ENCODE assay signal across 8 cellular contexts in the genomic region with DNA sequence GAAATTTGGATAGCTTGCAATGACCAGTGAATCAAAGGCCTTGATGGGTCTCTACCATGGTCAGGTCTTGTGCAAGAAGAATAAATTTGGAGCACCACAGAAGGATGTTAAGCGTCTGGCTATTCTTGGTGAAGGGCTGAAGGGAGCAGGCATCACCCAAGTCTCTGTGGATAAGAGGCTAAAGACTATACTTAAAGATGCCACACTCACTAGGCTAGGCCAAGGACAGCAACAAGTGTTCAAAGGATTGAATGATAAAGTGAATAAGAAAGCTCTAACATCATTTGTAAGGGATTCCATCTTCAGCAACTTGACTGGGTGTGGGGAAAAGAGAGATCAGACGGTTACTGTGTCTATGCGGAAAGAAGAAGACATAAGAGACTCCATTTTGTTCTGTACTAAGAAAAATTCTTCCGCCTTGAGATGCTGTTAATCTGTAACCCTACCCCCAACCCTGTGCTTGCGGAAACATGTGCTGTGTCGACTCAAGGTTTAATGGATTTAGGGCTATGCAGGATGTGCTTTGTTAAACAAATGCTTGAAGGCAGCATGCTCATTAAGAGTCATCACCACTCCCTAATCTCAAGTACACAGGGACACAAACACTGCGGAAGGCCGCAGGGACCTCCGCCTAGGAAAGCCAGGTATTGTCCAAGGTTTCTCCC. TPM values are rescaled to one million over a fixed set of nuclear protein-coding genes. Genes with fewer than 3 reads are reported as not detected.
"Had no signal": no experiment of that assay in that cellular context is flagged by ENCODE, and none has a peak within 500 bp of the region (broad histone marks: within the 10 kb centered on the region; RNA-seq: fewer than 3 reads in every experiment).

No MANE protein-coding gene starts in this region.

RNA-seq across cellular contexts. Expression of a gene that starts 22.8 kb away (rescaled TPM):
- total RNA-seq: activated CD4-positive, alpha-beta memory T cell treated with anti-CD3 and anti-CD28 coated beads, Interleukin-2, amount 10 ng/mL, durations not matched to agents 7 days and 5 days; activated CD4-positive, alpha-beta T cell treated with anti-CD3 and anti-CD28 coated beads for 36 hours; activated CD8-positive, alpha-beta memory T cell treated with anti-CD3 and anti-CD28 coated beads for 36 hours; activated naive CD4-positive, alpha-beta T cell treated with anti-CD3 and anti-CD28 coated beads for 36 hours; activated T-helper 17 cell treated with anti-CD3 and anti-CD28 coated beads, Interleukin-2, amount 50 U/mL, for 72 hours; astrocyte; K562 had no signal
- polyA plus RNA-seq: K562 had no signal

RNA-seq across cellular contexts. Expression of a gene that starts 27.2 kb away (rescaled TPM):
- total RNA-seq: activated CD4-positive, alpha-beta memory T cell treated with anti-CD3 and anti-CD28 coated beads, Interleukin-2, amount 10 ng/mL, durations not matched to agents 7 days and 5 days; activated CD4-positive, alpha-beta T cell treated with anti-CD3 and anti-CD28 coated beads for 36 hours; activated CD8-positive, alpha-beta memory T cell treated with anti-CD3 and anti-CD28 coated beads for 36 hours; activated naive CD4-positive, alpha-beta T cell treated with anti-CD3 and anti-CD28 coated beads for 36 hours; activated T-helper 17 cell treated with anti-CD3 and anti-CD28 coated beads, Interleukin-2, amount 50 U/mL, for 72 hours; K562; T-cell had no signal
- polyA plus RNA-seq: K562 had no signal
